Comparison of ENCODE assay signal across 8 cellular contexts in genomic region chr5:148820778-148821395, GRCh38. TPM values are rescaled to one million over a fixed set of nuclear protein-coding genes. Genes with fewer than 3 reads are reported as not detected.
DNase-seq lines count a peak whose midpoint lies in the region; ATAC-seq, FAIRE-seq and TF ChIP-seq lines count a peak whose summit lies in the region.

No MANE protein-coding gene starts in this region.

- peak; percentile 45 for TF ChIP-seq CTCF in SU-DHL-6 (IDR thresholded peaks at IDR 0.05; ENCODE audit: insufficient read depth, low read length, poor library complexity, severe bottlenecking)
- peak; percentile 70 for TF ChIP-seq CTCF in glutamatergic neuron (IDR thresholded peaks at IDR 0.05; ENCODE audit: partially characterized antibody, unreplicated experiment)

- H2AFZ ChIP-seq in SU-DHL-6 (ENCODE audit: low read depth, low read length, severe bottlenecking), result no peak overlapping the region

- no peak overlapping the region for H3K9ac ChIP-seq in SU-DHL-6 (ENCODE audit: low read length)

- DNase-seq in NCI-H1694 treated with DMSO at 0.1 percent for 48 hours (lab: John Stamatoyannopoulos, UW) (peak; percentile 4), NCI-H1694 (lab: John Stamatoyannopoulos, UW) (no peak), glutamatergic neuron (peak; percentile 33), frontal cortex (ENCODE audit: low spot score in 2 of 2) (no peak), NCI-H1436 treated with DMSO at 0.1 percent for 48 hours (lab: John Stamatoyannopoulos, UW) (no peak)

- H3K4me3 ChIP-seq in SU-DHL-6 (ENCODE audit: insufficient read depth, low read length, poor library complexity, severe bottlenecking), result no peak overlapping the region

- no peaks in the 10 kb centered on the region for H3K27me3 ChIP-seq in SU-DHL-6 (ENCODE audit: low read length)

- ATAC-seq in HG02759 (IDR thresholded peaks at IDR 0.05; ENCODE audit: unreplicated experiment) (peak; percentile 37), HG02970 (IDR thresholded peaks at IDR 0.05; ENCODE audit: low FRiP score, unreplicated experiment) (no peak)

- no peaks in the 10 kb centered on the region for H3K36me3 Mint-ChIP-seq in glutamatergic neuron (ENCODE audit: unreplicated experiment)

- no peaks in the 10 kb centered on the region for H3K9me2 ChIP-seq in SU-DHL-6 (replicated peaks; ENCODE audit: insufficient read depth, low read length)

- no peaks in the 10 kb centered on the region for H3K4me1 Mint-ChIP-seq in glutamatergic neuron (ENCODE audit: low read depth, unreplicated experiment)

- H3K27ac ChIP-seq in SU-DHL-6 (ENCODE audit: low read depth, low read length), result no peak overlapping the region

- no peak for FAIRE-seq in frontal cortex (lab: Jason Lieb, UNC)

- no peaks in the 10 kb centered on the region for H3F3A ChIP-seq in SU-DHL-6 (ENCODE audit: insufficient read depth)

- no peaks in the 10 kb centered on the region for H3K36me3 ChIP-seq in SU-DHL-6 (ENCODE audit: low read length)

- H3K27me3 Mint-ChIP-seq in glutamatergic neuron (ENCODE audit: unreplicated experiment), result peaks cover 5% of the 10 kb centered on the region

- no peaks in the 10 kb centered on the region for H3K79me2 ChIP-seq in SU-DHL-6 (ENCODE audit: insufficient read depth, low read length)

- no peak overlapping the region for H3K27ac Mint-ChIP-seq in glutamatergic neuron (ENCODE audit: unreplicated experiment)

- H3K9me3 Mint-ChIP-seq in glutamatergic neuron (ENCODE audit: unreplicated experiment), result no peaks in the 10 kb centered on the region

- H4K20me1 ChIP-seq in SU-DHL-6 (ENCODE audit: low read depth, low read length), result no peaks in the 10 kb centered on the region

- H3K4me3 Mint-ChIP-seq in glutamatergic neuron (ENCODE audit: unreplicated experiment), result no peak overlapping the region

- H3K9me3 ChIP-seq in SU-DHL-6 (ENCODE audit: insufficient read depth, low read length), result no peaks in the 10 kb centered on the region

- H3K4me2 ChIP-seq in SU-DHL-6 (ENCODE audit: low read depth, low read length, poor library complexity, severe bottlenecking), result no peak overlapping the region

RNA-seq across cellular contexts. Expression of gene ADRB2, which starts 5.5 kb away (rescaled TPM):
- total RNA-seq in glutamatergic neuron (ENCODE audit: unreplicated experiment) (not detected), frontal cortex (0.82 TPM)

Comparison
In these comparisons a context has a peak if more than half of its experiments do, and no peak if none do; other contexts are left out.
1. DNase-seq: peak in NCI-H1694 treated with DMSO at 0.1 percent for 48 hours (single experiment) and glutamatergic neuron (single experiment); none in NCI-H1694 (single experiment), frontal cortex (0 of 2) and NCI-H1436 treated with DMSO at 0.1 percent for 48 hours (single experiment).